Comparison of ENCODE assay signal across 38 cellular contexts in genomic region chr16:1204941-1205340, GRCh38. TPM values are rescaled to one million over a fixed set of nuclear protein-coding genes. Genes with fewer than 3 reads are reported as not detected.
"Had no signal": no experiment of that assay in that cellular context is flagged by ENCODE, and none has a peak within 500 bp of the region (broad histone marks: within the 10 kb centered on the region; RNA-seq: fewer than 3 reads in every experiment).

No MANE protein-coding gene starts in this region.

- DNase-seq: Kasumi-1, MG63, MM.1S, MV-4-11, NCI-H1048, NCI-H1092, NCI-H1092 treated with DMSO at 0.1 percent for 48 hours, NCI-H1105, NCI-H1105 treated with DMSO at 0.1 percent for 48 hours, NCI-H1417 treated with DMSO at 0.1 percent for 48 hours, NCI-H1436, NCI-H1436 treated with DMSO at 0.1 percent for 48 hours, NCI-H1694, NCI-H1694 treated with DMSO at 0.1 percent for 48 hours, NCI-H187, NCI-H187 treated with DMSO at 0.1 percent for 48 hours, NCI-H1930, NCI-H2029, NCI-H2029 treated with DMSO at 0.1 percent for 48 hours, NCI-H2081, NCI-H2081 treated with DMSO at 0.1 percent for 48 hours, NCI-H2171, NCI-H2171 treated with DMSO at 0.1 percent for 48 hours, NCI-H2227 treated with DMSO at 0.1 percent for 48 hours, NCI-H226, NCI-H345, NCI-H446, NCI-H446 treated with DMSO at 0.1 percent for 48 hours, NCI-H510A, NCI-H510A treated with DMSO at 0.1 percent for 48 hours, NCI-H524, NCI-H524 treated with DMSO at 0.1 percent for 48 hours, NCI-H526, NCI-H526 treated with DMSO at 0.1 percent for 48 hours had no signal

- H3K36me3 ChIP-seq: MG63 had no signal

- H3K4me3 ChIP-seq: MG63 had no signal

- H3K9me3 ChIP-seq: MG63 had no signal

RNA-seq across cellular contexts. Expression of gene TPSG1, which starts 20.1 kb away (rescaled TPM):
- total RNA-seq: LHCN-M2, M059J, MCF 10A, NCI-H460 had no signal

RNA-seq across cellular contexts. Expression of gene TPSB2, which starts 25.0 kb away (rescaled TPM):
- total RNA-seq: LHCN-M2, M059J, MCF 10A, NCI-H460 had no signal

RNA-seq across cellular contexts. Expression of gene TPSAB1, which starts 35.6 kb away (rescaled TPM):
- total RNA-seq: LHCN-M2, M059J, MCF 10A, NCI-H460 had no signal

RNA-seq across cellular contexts. Expression of gene TPSD1, which starts 50.9 kb away (rescaled TPM):
- total RNA-seq: LHCN-M2, M059J, MCF 10A, NCI-H460 had no signal

RNA-seq across cellular contexts. Expression of gene CACNA1H, which starts 52.0 kb away (rescaled TPM):
- total RNA-seq: LHCN-M2, MCF 10A had no signal
